ENCODE assay signal across 8 cellular contexts in genomic region chr12:26126340-26127284, GRCh38. TPM values are rescaled to one million over a fixed set of nuclear protein-coding genes. Genes with fewer than 3 reads are reported as not detected.
DNase-seq lines count a peak whose midpoint lies in the region; ATAC-seq and TF ChIP-seq lines count a peak whose summit lies in the region.

No MANE protein-coding gene starts in this region.

- no peak for TF ChIP-seq CTCF in HFFc6 (IDR thresholded peaks at IDR 0.05)
- no peak for TF ChIP-seq CTCF in activated CD8-positive, alpha-beta T cell treated with anti-CD3 and anti-CD28 coated beads for 36 hours (IDR thresholded peaks at IDR 0.05)

- H3K36me3 ChIP-seq in mesodermal cell (ENCODE audit: control insufficient read depth, insufficient read depth, low read length) = no peaks in the 10 kb centered on the region

- no peaks in the 10 kb centered on the region; the same call in none of the 2 replicates for H3K27me3 Mint-ChIP-seq in HFFc6 (ENCODE audit: insufficient read depth)
- peaks cover 69% of the 10 kb centered on the region for H3K27me3 Mint-ChIP-seq in activated CD8-positive, alpha-beta T cell treated with anti-CD3 and anti-CD28 coated beads for 36 hours

- CTCF ChIA-PET in activated CD8-positive, alpha-beta T cell treated with anti-CD3 and anti-CD28 coated beads for 36 hours (lab: Charles Lee) = no interaction called here

- peak overlapping the region; percentile 57 for H3K4me3 ChIP-seq in mesodermal cell (ENCODE audit: extremely low read depth, insufficient read depth, low read length, poor library complexity, severe bottlenecking)

- no peak for TF ChIP-seq POLR2A in erythroblast (IDR thresholded peaks at IDR 0.05; ENCODE audit: low read length)

- peak; percentile 14 to 40 for ATAC-seq in activated CD4-positive, CD25-positive, alpha-beta regulatory T cell treated with anti-CD3 and anti-CD28 coated beads, Interleukin-2, amount 50 U/mL, for 24 hours
- peak; percentile 35 for ATAC-seq in activated CD8-positive, alpha-beta T cell treated with anti-CD3 and anti-CD28 coated beads for 36 hours

- POLR2A ChIA-PET in activated CD8-positive, alpha-beta T cell treated with anti-CD3 and anti-CD28 coated beads for 36 hours (lab: Charles Lee) = interaction anchor here (0.6 kb wide), 1 partner anchor 512 kb away, joined by 3 read pairs; no protein-coding TSS in a partner anchor

- no peaks in the 10 kb centered on the region for H3K9me3 Mint-ChIP-seq in HFFc6
- no peaks in the 10 kb centered on the region for H3K9me3 Mint-ChIP-seq in activated CD8-positive, alpha-beta T cell treated with anti-CD3 and anti-CD28 coated beads for 36 hours

- no peaks in the 10 kb centered on the region for H3K36me3 Mint-ChIP-seq in HFFc6 (ENCODE audit: low read depth)
- H3K36me3 Mint-ChIP-seq in activated CD8-positive, alpha-beta T cell treated with anti-CD3 and anti-CD28 coated beads for 36 hours (ENCODE audit: low read depth) = no peaks in the 10 kb centered on the region

- H3K27ac ChIP-seq in mesodermal cell (ENCODE audit: low read depth, low read length, severe bottlenecking) = no peak overlapping the region
- H3K27ac ChIP-seq in substantia nigra (ENCODE audit: low read depth, low read length, poor library complexity, severe bottlenecking) = peak overlapping the region; percentile 98

- H3K4me3 Mint-ChIP-seq in HFFc6 = peak overlapping the region; percentile 98
- peak overlapping the region; percentile 77 for H3K4me3 Mint-ChIP-seq in activated CD8-positive, alpha-beta T cell treated with anti-CD3 and anti-CD28 coated beads for 36 hours

- H3K4me1 Mint-ChIP-seq in HFFc6 (ENCODE audit: low read depth) = peaks cover 48% of the 10 kb centered on the region
- H3K4me1 Mint-ChIP-seq in activated CD8-positive, alpha-beta T cell treated with anti-CD3 and anti-CD28 coated beads for 36 hours (ENCODE audit: low read depth) = peaks cover 24% of the 10 kb centered on the region

- H3K27ac Mint-ChIP-seq in HFFc6 = peak overlapping the region; percentile 99
- H3K27ac Mint-ChIP-seq in activated CD8-positive, alpha-beta T cell treated with anti-CD3 and anti-CD28 coated beads for 36 hours = no peak overlapping the region

- H3K9me3 ChIP-seq in mesodermal cell (ENCODE audit: control insufficient read depth, low read length) = no peaks in the 10 kb centered on the region

- intact Hi-C loops in activated CD8-positive, alpha-beta T cell treated with anti-CD3 and anti-CD28 coated beads for 36 hours (cut with micrococcal nuclease) = no loop called here

- peaks cover 7% of the 10 kb centered on the region for H3K4me1 ChIP-seq in mesodermal cell (ENCODE audit: control insufficient read depth, insufficient read depth, low read length, poor library complexity, severe bottlenecking)

- no peak for DNase-seq in activated CD4-positive, CD25-positive, alpha-beta regulatory T cell (lab: John Stamatoyannopoulos, UW)
- DNase-seq in HFFc6 = peak; percentile 79
- peak; percentile 40 for DNase-seq in NCI-H146 treated with DMSO at 0.1 percent for 48 hours (lab: John Stamatoyannopoulos, UW; ENCODE audit: unreplicated experiment)
- peak; percentile 47 for DNase-seq in activated CD8-positive, alpha-beta T cell treated with anti-CD3 and anti-CD28 coated beads for 36 hours
- peak; percentile 42 to 49 for DNase-seq in erythroblast (lab: John Stamatoyannopoulos, UW)
- DNase-seq in substantia nigra (lab: John Stamatoyannopoulos, UW) = peak in 47 of 49 donors; percentile 26 to 92 (median 80)

- WGBS in mesodermal cell (ENCODE audit: insufficient coverage in 2 of 2), 2 experiments = 1% methylated on average over 43 to 47 of the region's 60 CpGs

RNA-seq across cellular contexts. Expression of gene BHLHE41, which starts 1.8 kb away (rescaled TPM):
- total RNA-seq in HFFc6 (2021; fragmentation: NEBNext Ultra II Directional; extraction: Animal tissue kit (Norgen Biotek cat#: 25700)) = 10 to 100 TPM; 12.3 to 17.6 (median 13.8) TPM
- not detected for total RNA-seq in activated CD8-positive, alpha-beta T cell treated with anti-CD3 and anti-CD28 coated beads for 36 hours
- polyA plus RNA-seq in mesodermal cell (2013, experiment 1 of 2) = 0.41 TPM
- polyA plus RNA-seq in mesodermal cell (2013, experiment 2 of 2) = 0.86 TPM

Comparison
In these comparisons a context has a peak if more than half of its experiments do, and no peak if none do; other contexts are left out.
1. DNase-seq: peak in HFFc6 (single experiment), NCI-H146 treated with DMSO at 0.1 percent for 48 hours (single experiment), activated CD8-positive, alpha-beta T cell treated with anti-CD3 and anti-CD28 coated beads for 36 hours (single experiment), erythroblast (2 of 2) and substantia nigra (47 of 49); none in activated CD4-positive, CD25-positive, alpha-beta regulatory T cell (0 of 4).
2. RNA of gene BHLHE41, which starts 1.8 kb away (total RNA-seq): 12.3 to 17.6 TPM in HFFc6; not detected in activated CD8-positive, alpha-beta T cell treated with anti-CD3 and anti-CD28 coated beads for 36 hours; every median in the first group is over 10 times any median in the second.